ENCODE assay signal across 1 cellular context in the genomic region with DNA sequence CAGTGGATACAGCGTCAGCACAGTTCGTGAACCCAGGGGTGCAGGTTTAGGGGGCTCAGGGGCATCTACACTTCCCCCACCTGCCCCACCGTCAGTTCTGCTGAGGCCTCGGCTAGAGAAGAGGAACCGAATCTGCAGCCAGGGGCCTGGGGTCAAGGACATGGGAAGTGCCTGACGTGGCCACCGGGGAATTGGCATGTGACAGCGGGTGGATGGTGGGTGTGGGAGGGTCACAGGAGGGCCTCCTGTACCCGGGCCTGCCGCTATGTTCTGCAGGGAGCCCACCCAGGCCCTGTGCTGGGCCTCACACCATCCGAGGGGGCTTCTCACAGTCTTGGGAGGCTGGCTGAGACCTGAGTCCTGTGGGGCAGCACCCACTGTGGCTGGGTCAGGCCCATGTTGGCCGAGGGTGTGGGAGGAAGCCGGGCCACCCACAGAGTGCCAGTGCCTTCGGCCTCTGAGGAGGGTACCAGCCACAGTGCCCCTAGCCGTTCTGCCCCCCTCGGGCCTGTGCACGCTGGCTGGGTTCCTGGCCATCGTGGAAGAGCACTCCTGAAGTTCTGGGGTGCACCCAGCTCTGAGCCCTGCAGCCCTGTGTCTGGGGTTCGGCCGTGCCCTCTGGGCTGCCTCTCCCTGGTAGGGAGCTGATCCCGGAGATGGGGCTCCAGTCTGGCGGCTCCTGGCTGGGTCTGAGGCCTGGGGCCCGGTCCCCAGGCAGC.
TF ChIP-seq lines count a peak whose summit lies in the region.

No MANE protein-coding gene starts in this region.

TF ChIP-seq in HepG2, 621 proteins besides CTCF, POLR2A, EP300 and RAD21 (continued from another document and continues in another):
- TF ChIP-seq ZNF251 (CRISPR knock-in tag; IDR thresholded peaks at IDR 0.05) (no peak), ZNF891 (CRISPR knock-in tag; IDR thresholded peaks at IDR 0.05) (peak; percentile 53; the same call in 1 of the 2 replicates), SIN3A (IDR thresholded peaks at IDR 0.05; ENCODE audit: borderline replicate concordance, low read depth, low read length) (no peak), ZNF235 (CRISPR knock-in tag; IDR thresholded peaks at IDR 0.05; ENCODE audit: borderline replicate concordance) (no peak), PCBP1 (IDR thresholded peaks at IDR 0.05; ENCODE audit: borderline replicate concordance, low read depth, low read length) (no peak), MZF1 (CRISPR knock-in tag; IDR thresholded peaks at IDR 0.05; ENCODE audit: borderline replicate concordance) (no peak), MAF1 (CRISPR knock-in tag; IDR thresholded peaks at IDR 0.05; ENCODE audit: borderline replicate concordance) (no peak), NPAS2 (CRISPR knock-in tag; IDR thresholded peaks at IDR 0.05; ENCODE audit: borderline replicate concordance) (peak; percentile 72; the same call in 1 of the 2 replicates), ZNF264 (CRISPR knock-in tag; IDR thresholded peaks at IDR 0.05) (no peak), SIX1 (CRISPR knock-in tag; IDR thresholded peaks at IDR 0.05; ENCODE audit: borderline replicate concordance) (no peak), HMGA1 (CRISPR knock-in tag; conservative IDR thresholded peaks at IDR 0.05) (no peak), SP4 (CRISPR knock-in tag; IDR thresholded peaks at IDR 0.05) (no peak), ATF7-NPFF (CRISPR knock-in tag; IDR thresholded peaks at IDR 0.05; ENCODE audit: low read depth) (no peak), RCOR2 (CRISPR knock-in tag; IDR thresholded peaks at IDR 0.05) (no peak), ZBTB8A (CRISPR knock-in tag; IDR thresholded peaks at IDR 0.05; ENCODE audit: borderline replicate concordance, low read depth) (no peak), PHF5A (CRISPR knock-in tag; IDR thresholded peaks at IDR 0.05; ENCODE audit: low read depth, unreplicated experiment) (no peak), ZNF207 (IDR thresholded peaks at IDR 0.05; ENCODE audit: borderline replicate concordance) (no peak), BHLHE40 (IDR thresholded peaks at IDR 0.05; ENCODE audit: low read length) (peak; percentile 27; the same call in 1 of the 2 replicates), SNAPC2 (CRISPR knock-in tag; IDR thresholded peaks at IDR 0.05) (no peak), SRSF1 (optimal IDR thresholded peaks at IDR 0.05; ENCODE audit: low read depth, low read length) (no peak), NFE2 (CRISPR knock-in tag; IDR thresholded peaks at IDR 0.05) (no peak), NCOA2 (CRISPR knock-in tag; IDR thresholded peaks at IDR 0.05) (peak; percentile 41; the same call in 1 of the 2 replicates), SRSF4 (IDR thresholded peaks at IDR 0.05; ENCODE audit: low read depth, low read length, poor library complexity, severe bottlenecking) (no peak), ZNF878 (CRISPR knock-in tag; IDR thresholded peaks at IDR 0.05) (no peak), NONO (IDR thresholded peaks at IDR 0.05) (no peak), NONO (CRISPR knock-in tag; conservative IDR thresholded peaks at IDR 0.05) (peak; percentile 38; the same call in 1 of the 2 replicates), RFXAP (CRISPR knock-in tag; IDR thresholded peaks at IDR 0.05; ENCODE audit: borderline replicate concordance) (no peak), TEAD2 (CRISPR knock-in tag; IDR thresholded peaks at IDR 0.05) (no peak), LCORL (IDR thresholded peaks at IDR 0.05) (no peak), LCORL (CRISPR knock-in tag; IDR thresholded peaks at IDR 0.05) (peak; percentile 48), ZNF143 (CRISPR knock-in tag; IDR thresholded peaks at IDR 0.05) (no peak), ZNF101 (CRISPR knock-in tag; IDR thresholded peaks at IDR 0.05; ENCODE audit: borderline replicate concordance, low read depth) (no peak), THAP11 (CRISPR knock-in tag; IDR thresholded peaks at IDR 0.05) (no peak), KMT2B (CRISPR knock-in tag; IDR thresholded peaks at IDR 0.05) (no peak), MED13 (CRISPR knock-in tag; IDR thresholded peaks at IDR 0.05) (no peak), XRCC5 (optimal IDR thresholded peaks at IDR 0.05; ENCODE audit: low read length) (no peak)
- TF ChIP-seq, protein P1, sequence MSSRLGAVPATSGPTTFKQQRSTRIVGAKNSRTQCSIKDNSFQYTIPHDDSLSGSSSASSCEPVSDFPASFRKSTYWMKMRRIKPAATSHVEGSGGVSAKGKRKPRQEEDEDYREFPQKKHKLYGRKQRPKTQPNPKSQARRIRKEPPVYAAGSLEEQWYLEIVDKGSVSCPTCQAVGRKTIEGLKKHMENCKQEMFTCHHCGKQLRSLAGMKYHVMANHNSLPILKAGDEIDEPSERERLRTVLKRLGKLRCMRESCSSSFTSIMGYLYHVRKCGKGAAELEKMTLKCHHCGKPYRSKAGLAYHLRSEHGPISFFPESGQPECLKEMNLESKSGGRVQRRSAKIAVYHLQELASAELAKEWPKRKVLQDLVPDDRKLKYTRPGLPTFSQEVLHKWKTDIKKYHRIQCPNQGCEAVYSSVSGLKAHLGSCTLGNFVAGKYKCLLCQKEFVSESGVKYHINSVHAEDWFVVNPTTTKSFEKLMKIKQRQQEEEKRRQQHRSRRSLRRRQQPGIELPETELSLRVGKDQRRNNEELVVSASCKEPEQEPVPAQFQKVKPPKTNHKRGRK (CRISPR knock-in tag; IDR thresholded peaks at IDR 0.05): no peak
- TF ChIP-seq, protein P2, sequence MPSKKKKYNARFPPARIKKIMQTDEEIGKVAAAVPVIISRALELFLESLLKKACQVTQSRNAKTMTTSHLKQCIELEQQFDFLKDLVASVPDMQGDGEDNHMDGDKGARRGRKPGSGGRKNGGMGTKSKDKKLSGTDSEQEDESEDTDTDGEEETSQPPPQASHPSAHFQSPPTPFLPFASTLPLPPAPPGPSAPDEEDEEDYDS (CRISPR knock-in tag; IDR thresholded peaks at IDR 0.05): no peak
- TF ChIP-seq, protein P3, sequence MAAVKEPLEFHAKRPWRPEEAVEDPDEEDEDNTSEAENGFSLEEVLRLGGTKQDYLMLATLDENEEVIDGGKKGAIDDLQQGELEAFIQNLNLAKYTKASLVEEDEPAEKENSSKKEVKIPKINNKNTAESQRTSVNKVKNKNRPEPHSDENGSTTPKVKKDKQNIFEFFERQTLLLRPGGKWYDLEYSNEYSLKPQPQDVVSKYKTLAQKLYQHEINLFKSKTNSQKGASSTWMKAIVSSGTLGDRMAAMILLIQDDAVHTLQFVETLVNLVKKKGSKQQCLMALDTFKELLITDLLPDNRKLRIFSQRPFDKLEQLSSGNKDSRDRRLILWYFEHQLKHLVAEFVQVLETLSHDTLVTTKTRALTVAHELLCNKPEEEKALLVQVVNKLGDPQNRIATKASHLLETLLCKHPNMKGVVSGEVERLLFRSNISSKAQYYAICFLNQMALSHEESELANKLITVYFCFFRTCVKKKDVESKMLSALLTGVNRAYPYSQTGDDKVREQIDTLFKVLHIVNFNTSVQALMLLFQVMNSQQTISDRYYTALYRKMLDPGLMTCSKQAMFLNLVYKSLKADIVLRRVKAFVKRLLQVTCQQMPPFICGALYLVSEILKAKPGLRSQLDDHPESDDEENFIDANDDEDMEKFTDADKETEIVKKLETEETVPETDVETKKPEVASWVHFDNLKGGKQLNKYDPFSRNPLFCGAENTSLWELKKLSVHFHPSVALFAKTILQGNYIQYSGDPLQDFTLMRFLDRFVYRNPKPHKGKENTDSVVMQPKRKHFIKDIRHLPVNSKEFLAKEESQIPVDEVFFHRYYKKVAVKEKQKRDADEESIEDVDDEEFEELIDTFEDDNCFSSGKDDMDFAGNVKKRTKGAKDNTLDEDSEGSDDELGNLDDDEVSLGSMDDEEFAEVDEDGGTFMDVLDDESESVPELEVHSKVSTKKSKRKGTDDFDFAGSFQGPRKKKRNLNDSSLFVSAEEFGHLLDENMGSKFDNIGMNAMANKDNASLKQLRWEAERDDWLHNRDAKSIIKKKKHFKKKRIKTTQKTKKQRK (IDR thresholded peaks at IDR 0.05; ENCODE audit: low read length): no peak
- TF ChIP-seq, protein P4, sequence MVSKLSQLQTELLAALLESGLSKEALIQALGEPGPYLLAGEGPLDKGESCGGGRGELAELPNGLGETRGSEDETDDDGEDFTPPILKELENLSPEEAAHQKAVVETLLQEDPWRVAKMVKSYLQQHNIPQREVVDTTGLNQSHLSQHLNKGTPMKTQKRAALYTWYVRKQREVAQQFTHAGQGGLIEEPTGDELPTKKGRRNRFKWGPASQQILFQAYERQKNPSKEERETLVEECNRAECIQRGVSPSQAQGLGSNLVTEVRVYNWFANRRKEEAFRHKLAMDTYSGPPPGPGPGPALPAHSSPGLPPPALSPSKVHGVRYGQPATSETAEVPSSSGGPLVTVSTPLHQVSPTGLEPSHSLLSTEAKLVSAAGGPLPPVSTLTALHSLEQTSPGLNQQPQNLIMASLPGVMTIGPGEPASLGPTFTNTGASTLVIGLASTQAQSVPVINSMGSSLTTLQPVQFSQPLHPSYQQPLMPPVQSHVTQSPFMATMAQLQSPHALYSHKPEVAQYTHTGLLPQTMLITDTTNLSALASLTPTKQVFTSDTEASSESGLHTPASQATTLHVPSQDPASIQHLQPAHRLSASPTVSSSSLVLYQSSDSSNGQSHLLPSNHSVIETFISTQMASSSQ (IDR thresholded peaks at IDR 0.05; ENCODE audit: low read depth): no peak
- TF ChIP-seq, protein P4 (CRISPR knock-in tag; IDR thresholded peaks at IDR 0.05; ENCODE audit: borderline replicate concordance): 0 out of 2 replicates have a peak, but pooled peaks have one; percentile 8
- TF ChIP-seq, protein P5, sequence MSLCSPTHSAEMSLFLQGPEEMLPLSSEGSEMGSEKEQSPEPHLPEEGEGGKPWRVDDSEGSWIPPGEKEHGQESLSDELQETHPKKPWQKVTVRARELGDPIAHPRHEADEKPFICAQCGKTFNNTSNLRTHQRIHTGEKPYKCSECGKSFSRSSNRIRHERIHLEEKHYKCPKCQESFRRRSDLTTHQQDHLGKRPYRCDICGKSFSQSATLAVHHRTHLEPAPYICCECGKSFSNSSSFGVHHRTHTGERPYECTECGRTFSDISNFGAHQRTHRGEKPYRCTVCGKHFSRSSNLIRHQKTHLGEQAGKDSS (CRISPR knock-in tag; IDR thresholded peaks at IDR 0.05; ENCODE audit: borderline replicate concordance, low read depth): no peak
- TF ChIP-seq, protein P6, sequence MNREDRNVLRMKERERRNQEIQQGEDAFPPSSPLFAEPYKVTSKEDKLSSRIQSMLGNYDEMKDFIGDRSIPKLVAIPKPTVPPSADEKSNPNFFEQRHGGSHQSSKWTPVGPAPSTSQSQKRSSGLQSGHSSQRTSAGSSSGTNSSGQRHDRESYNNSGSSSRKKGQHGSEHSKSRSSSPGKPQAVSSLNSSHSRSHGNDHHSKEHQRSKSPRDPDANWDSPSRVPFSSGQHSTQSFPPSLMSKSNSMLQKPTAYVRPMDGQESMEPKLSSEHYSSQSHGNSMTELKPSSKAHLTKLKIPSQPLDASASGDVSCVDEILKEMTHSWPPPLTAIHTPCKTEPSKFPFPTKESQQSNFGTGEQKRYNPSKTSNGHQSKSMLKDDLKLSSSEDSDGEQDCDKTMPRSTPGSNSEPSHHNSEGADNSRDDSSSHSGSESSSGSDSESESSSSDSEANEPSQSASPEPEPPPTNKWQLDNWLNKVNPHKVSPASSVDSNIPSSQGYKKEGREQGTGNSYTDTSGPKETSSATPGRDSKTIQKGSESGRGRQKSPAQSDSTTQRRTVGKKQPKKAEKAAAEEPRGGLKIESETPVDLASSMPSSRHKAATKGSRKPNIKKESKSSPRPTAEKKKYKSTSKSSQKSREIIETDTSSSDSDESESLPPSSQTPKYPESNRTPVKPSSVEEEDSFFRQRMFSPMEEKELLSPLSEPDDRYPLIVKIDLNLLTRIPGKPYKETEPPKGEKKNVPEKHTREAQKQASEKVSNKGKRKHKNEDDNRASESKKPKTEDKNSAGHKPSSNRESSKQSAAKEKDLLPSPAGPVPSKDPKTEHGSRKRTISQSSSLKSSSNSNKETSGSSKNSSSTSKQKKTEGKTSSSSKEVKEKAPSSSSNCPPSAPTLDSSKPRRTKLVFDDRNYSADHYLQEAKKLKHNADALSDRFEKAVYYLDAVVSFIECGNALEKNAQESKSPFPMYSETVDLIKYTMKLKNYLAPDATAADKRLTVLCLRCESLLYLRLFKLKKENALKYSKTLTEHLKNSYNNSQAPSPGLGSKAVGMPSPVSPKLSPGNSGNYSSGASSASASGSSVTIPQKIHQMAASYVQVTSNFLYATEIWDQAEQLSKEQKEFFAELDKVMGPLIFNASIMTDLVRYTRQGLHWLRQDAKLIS (CRISPR knock-in tag; IDR thresholded peaks at IDR 0.05): no peak; the same call in 1 of the 2 replicates
- TF ChIP-seq, protein P7, sequence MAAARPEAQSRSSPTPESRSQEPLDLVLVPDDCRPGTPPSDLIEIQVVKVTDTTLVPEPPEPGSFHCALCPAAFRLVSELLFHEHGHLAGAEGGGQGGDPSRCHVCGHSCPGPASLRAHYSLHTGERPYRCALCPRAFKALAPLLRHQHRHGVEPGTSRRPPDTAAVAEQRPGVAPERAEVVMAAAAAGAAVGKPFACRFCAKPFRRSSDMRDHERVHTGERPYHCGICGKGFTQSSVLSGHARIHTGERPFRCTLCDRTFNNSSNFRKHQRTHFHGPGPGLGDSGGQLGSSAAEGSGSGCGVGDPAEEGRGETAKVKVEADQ (CRISPR knock-in tag; IDR thresholded peaks at IDR 0.05; ENCODE audit: borderline replicate concordance): no peak; the same call in 1 of the 2 replicates
- TF ChIP-seq, protein P8, sequence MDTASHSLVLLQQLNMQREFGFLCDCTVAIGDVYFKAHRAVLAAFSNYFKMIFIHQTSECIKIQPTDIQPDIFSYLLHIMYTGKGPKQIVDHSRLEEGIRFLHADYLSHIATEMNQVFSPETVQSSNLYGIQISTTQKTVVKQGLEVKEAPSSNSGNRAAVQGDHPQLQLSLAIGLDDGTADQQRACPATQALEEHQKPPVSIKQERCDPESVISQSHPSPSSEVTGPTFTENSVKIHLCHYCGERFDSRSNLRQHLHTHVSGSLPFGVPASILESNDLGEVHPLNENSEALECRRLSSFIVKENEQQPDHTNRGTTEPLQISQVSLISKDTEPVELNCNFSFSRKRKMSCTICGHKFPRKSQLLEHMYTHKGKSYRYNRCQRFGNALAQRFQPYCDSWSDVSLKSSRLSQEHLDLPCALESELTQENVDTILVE (CRISPR knock-in tag; IDR thresholded peaks at IDR 0.05): no peak
- TF ChIP-seq, protein P9, sequence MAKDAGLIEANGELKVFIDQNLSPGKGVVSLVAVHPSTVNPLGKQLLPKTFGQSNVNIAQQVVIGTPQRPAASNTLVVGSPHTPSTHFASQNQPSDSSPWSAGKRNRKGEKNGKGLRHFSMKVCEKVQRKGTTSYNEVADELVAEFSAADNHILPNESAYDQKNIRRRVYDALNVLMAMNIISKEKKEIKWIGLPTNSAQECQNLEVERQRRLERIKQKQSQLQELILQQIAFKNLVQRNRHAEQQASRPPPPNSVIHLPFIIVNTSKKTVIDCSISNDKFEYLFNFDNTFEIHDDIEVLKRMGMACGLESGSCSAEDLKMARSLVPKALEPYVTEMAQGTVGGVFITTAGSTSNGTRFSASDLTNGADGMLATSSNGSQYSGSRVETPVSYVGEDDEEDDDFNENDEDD (CRISPR knock-in tag; IDR thresholded peaks at IDR 0.05; ENCODE audit: borderline replicate concordance): no peak
